12 cellular contexts compared by ENCODE assay signal in the genomic region with DNA sequence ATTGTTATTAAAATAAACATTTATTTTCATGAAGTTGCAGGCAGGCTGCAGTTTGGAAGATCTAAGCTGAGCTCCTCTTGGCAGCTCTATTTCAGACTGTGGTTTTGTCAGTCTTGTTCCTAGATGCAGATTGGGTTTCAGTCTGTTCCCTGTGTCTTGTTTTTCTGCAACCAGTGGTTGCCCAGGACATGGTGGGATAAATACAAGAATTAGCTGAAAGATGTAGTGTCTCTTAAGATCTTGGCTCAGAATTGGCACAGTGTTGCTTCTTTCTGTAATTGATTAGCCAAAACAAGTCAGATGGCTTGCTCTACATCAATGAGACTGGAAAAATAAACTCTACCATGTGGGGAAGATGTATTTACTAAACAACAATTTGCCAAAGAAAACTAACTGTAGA.
A peak's percentile ranks its signal among the peaks of the same experiment; 100 is the strongest.
DNase-seq lines count a peak whose midpoint lies in the region; ATAC-seq and TF ChIP-seq lines count a peak whose summit lies in the region.
"Had no signal": no experiment of that assay in that cellular context is flagged by ENCODE, and none has a peak within 500 bp of the region (broad histone marks: within the 10 kb centered on the region; RNA-seq: fewer than 3 reads in every experiment).

No MANE protein-coding gene starts in this region.

- TF ChIP-seq CTCF in fibroblast of mammary gland (conservative IDR thresholded peaks at IDR 0.05; ENCODE audit: control insufficient read depth, insufficient read depth, low read depth, low read length), result no peak

- H2BK12ac ChIP-seq in mesenchymal stem cell (ENCODE audit: low read length in 2 of 2), result no peak overlapping the region

- H3K4me3 ChIP-seq in fibroblast of mammary gland (ENCODE audit: control insufficient read depth, low read depth, low read length), result no peak overlapping the region
- no peak overlapping the region for H3K4me3 ChIP-seq in mesenchymal stem cell (ENCODE audit: insufficient read depth in 1 of 2, low read depth in 1 of 2, low read length in 2 of 2)
- H3K4me3 ChIP-seq: GM23338 had no signal

- peaks cover 5% of the 10 kb centered on the region for H3K9me3 ChIP-seq in mesenchymal stem cell (ENCODE audit: control insufficient read depth, low read length)
- H3K9me3 ChIP-seq: Caco-2 had no signal

- H3K4ac ChIP-seq in mesenchymal stem cell (ENCODE audit: low read depth in 1 of 2, low read length in 2 of 2), result no peak overlapping the region

- no peak overlapping the region for H2AK5ac ChIP-seq in mesenchymal stem cell (ENCODE audit: low read length, severe bottlenecking)

- H3K14ac ChIP-seq in mesenchymal stem cell (ENCODE audit: low read length in 2 of 2), result no peak overlapping the region

- intact Hi-C loops in left cardiac atrium (cut with DNase I), result no loop called here

- H3K4me1 ChIP-seq in mesenchymal stem cell (ENCODE audit: control insufficient read depth, insufficient read depth, low read depth, low read length), result peaks cover 14% of the 10 kb centered on the region

- no peak overlapping the region for H2BK5ac ChIP-seq in mesenchymal stem cell (ENCODE audit: low read depth, low read length, poor library complexity, severe bottlenecking)

- no peak overlapping the region for H3K4me2 ChIP-seq in mesenchymal stem cell (ENCODE audit: low read length, poor library complexity, severe bottlenecking)
- H3K4me2 ChIP-seq: GM23338 had no signal

- no peaks in the 10 kb centered on the region for H3K27me3 ChIP-seq in mesenchymal stem cell (ENCODE audit: control insufficient read depth in 1 of 2, insufficient read depth in 1 of 2, low read length in 2 of 2)

- ATAC-seq in HG03280 (IDR thresholded peaks at IDR 0.05; ENCODE audit: unreplicated experiment) (no peak), left cardiac atrium (no peak)
- ATAC-seq: GM23338 had no signal

- no peaks in the 10 kb centered on the region for H3K79me1 ChIP-seq in mesenchymal stem cell (replicated peaks; ENCODE audit: low read length, poor library complexity, severe bottlenecking)

- no peak overlapping the region for H4K91ac ChIP-seq in mesenchymal stem cell (ENCODE audit: low read length)

- H3K18ac ChIP-seq in mesenchymal stem cell (ENCODE audit: low read depth in 1 of 2, low read length in 2 of 2), result no peak overlapping the region

- no peak overlapping the region for H2AFZ ChIP-seq in mesenchymal stem cell (ENCODE audit: low read depth, low read length)
- H2AFZ ChIP-seq: GM23338 had no signal

- no peak overlapping the region for H2BK15ac ChIP-seq in mesenchymal stem cell (ENCODE audit: low read depth, poor library complexity, severe bottlenecking)

- no peak overlapping the region for H3K23ac ChIP-seq in mesenchymal stem cell (ENCODE audit: low read length in 2 of 2)

- H3K27ac ChIP-seq in mesenchymal stem cell (ENCODE audit: low read length, poor library complexity, severe bottlenecking), result peak overlapping the region; percentile 17

- H2BK120ac ChIP-seq in mesenchymal stem cell (ENCODE audit: low read depth, low read length), result no peak overlapping the region

- DNase-seq in LHCN-M2 (ENCODE audit: low read depth), result peak; percentile 69
- peak; percentile 32 for DNase-seq in fibroblast of mammary gland (ENCODE audit: low read depth)
- DNase-seq in mesenchymal stem cell, result no peak
- no peak for DNase-seq in glomerular visceral epithelial cell (ENCODE audit: extremely low spot score)
- DNase-seq in ecto neural progenitor cell (ENCODE audit: low spot score), result no peak
- DNase-seq in left cardiac atrium, result no peak
- DNase-seq: Caco-2; CD8-positive, alpha-beta memory T cell; DMS 273 treated with DMSO at 0.1 percent for 48 hours; H7 had no signal

- no peaks in the 10 kb centered on the region for H3K36me3 ChIP-seq in mesenchymal stem cell (ENCODE audit: control insufficient read depth in 1 of 2, insufficient read depth in 2 of 2, low read depth in 1 of 2, low read length in 2 of 2)

- no peak overlapping the region for H3K9ac ChIP-seq in mesenchymal stem cell (ENCODE audit: low read length)

- no peak overlapping the region for H4K8ac ChIP-seq in mesenchymal stem cell (ENCODE audit: low read length)

Comparison
In these comparisons a context has a peak if more than half of its experiments do, and no peak if none do; other contexts are left out.
1. DNase-seq: peak in LHCN-M2 (single experiment) and fibroblast of mammary gland (single experiment); none in mesenchymal stem cell (single experiment), glomerular visceral epithelial cell (single experiment), ecto neural progenitor cell (single experiment) and left cardiac atrium (single experiment).